ENCODE assay signal across 10 cellular contexts in genomic region chr9:95090871-95091573, GRCh38.
DNase-seq lines count a peak whose midpoint lies in the region; ATAC-seq and TF ChIP-seq lines count a peak whose summit lies in the region.
"Had no signal": no experiment of that assay in that cellular context is flagged by ENCODE, and none has a peak within 500 bp of the region (broad histone marks: within the 10 kb centered on the region; RNA-seq: fewer than 3 reads in every experiment).

No MANE protein-coding gene starts in this region.

- H3K4me1 ChIP-seq in fibroblast of lung (ENCODE audit: control insufficient read depth, extremely low read depth, insufficient read depth, low read length) (peaks cover 47% of the 10 kb centered on the region), neural progenitor cell (peaks cover 26% of the 10 kb centered on the region), upper lobe of right lung (peaks cover 50% of the 10 kb centered on the region)

- peaks cover 19% of the 10 kb centered on the region for H3K36me3 ChIP-seq in fibroblast of lung (ENCODE audit: control insufficient read depth, insufficient read depth, low read length)
- H3K36me3 ChIP-seq in neural progenitor cell: no peaks in the 10 kb centered on the region
- H3K36me3 ChIP-seq in upper lobe of right lung: peaks cover 13% of the 10 kb centered on the region

- H3K4me2 ChIP-seq in fibroblast of lung (ENCODE audit: extremely low read depth, insufficient read depth, low read length) (peak overlapping the region; percentile 54), neural progenitor cell (no peak overlapping the region)

- H2AFZ ChIP-seq in fibroblast of lung (ENCODE audit: low read length) (no peak overlapping the region), neural progenitor cell (replicated peaks) (no peak overlapping the region)

- TF ChIP-seq CTCF in RWPE1 (conservative IDR thresholded peaks at IDR 0.05; ENCODE audit: low read depth) (no peak), fibroblast of lung (conservative IDR thresholded peaks at IDR 0.05 in 1 of 2, IDR thresholded peaks at IDR 0.05 in 1 of 2; ENCODE audit: low read depth in 1 of 2, low read length in 2 of 2) (no peak), neural progenitor cell (IDR thresholded peaks at IDR 0.05) (no peak), upper lobe of right lung (IDR thresholded peaks at IDR 0.05) (no peak)

- no peaks in the 10 kb centered on the region for H4K20me1 ChIP-seq in fibroblast of lung (ENCODE audit: control insufficient read depth, extremely low read depth, insufficient read depth, low read length)
- peaks cover 59% of the 10 kb centered on the region for H4K20me1 ChIP-seq in neural progenitor cell (ENCODE audit: low read depth)

- H3K27me3 Mint-ChIP-seq in neural progenitor cell (ENCODE audit: insufficient read depth, low read depth): peaks cover 22% of the 10 kb centered on the region

- H3K4me3 ChIP-seq in fibroblast of lung (replicated peaks in 1 of 4; ENCODE audit: control extremely low read depth in 1 of 4, insufficient read depth in 1 of 4, low read depth in 3 of 4, low read length in 4 of 4) (no peak overlapping the region), neural progenitor cell (no peak overlapping the region), upper lobe of right lung (no peak overlapping the region)

- DNase-seq in RWPE1 (ENCODE audit: low spot score) (no peak), fibroblast of lung (ENCODE audit: low read depth in 2 of 2) (no peak), neural progenitor cell (ENCODE audit: low spot score) (no peak), upper lobe of right lung (no peak), GM19240 (ENCODE audit: insufficient read length, low spot score) (no peak)
- no peak for DNase-seq in stimulated activated naive CD4-positive, alpha-beta T cell (lab: John Stamatoyannopoulos, UW)
- DNase-seq: activated naive CD4-positive, alpha-beta T cell treated with anti-CD3 and anti-CD28 coated beads, Interleukin-2, amount 10 ng/mL, durations not matched to agents 7 days and 5 days; NCI-H1694 treated with DMSO at 0.1 percent for 48 hours had no signal

- CTCF ChIA-PET in RWPE1 (lab: Yijun Ruan, JAX): interaction anchor here (0.6 to 2.1 kb wide), 2 partner anchors 34 to 265 kb away, joined by 5 to 7 read pairs; no protein-coding TSS in a partner anchor

- H3K9me3 Mint-ChIP-seq in neural progenitor cell: no peaks in the 10 kb centered on the region
- H3K9me3 Mint-ChIP-seq: activated naive CD4-positive, alpha-beta T cell treated with anti-CD3 and anti-CD28 coated beads, Interleukin-2, amount 10 ng/mL, durations not matched to agents 7 days and 5 days had no signal

- H3K79me2 ChIP-seq in fibroblast of lung (ENCODE audit: control insufficient read depth, insufficient read depth, low read length): peaks cover 1% of the 10 kb centered on the region
- no peaks in the 10 kb centered on the region for H3K79me2 ChIP-seq in neural progenitor cell (ENCODE audit: low read depth)

- peaks cover 82% of the 10 kb centered on the region for H3K4me1 Mint-ChIP-seq in neural progenitor cell

- no peaks in the 10 kb centered on the region for H3K27me3 ChIP-seq in fibroblast of lung (ENCODE audit: control insufficient read depth, insufficient read depth, low read length)
- no peaks in the 10 kb centered on the region for H3K27me3 ChIP-seq in neural progenitor cell
- H3K27me3 ChIP-seq in upper lobe of right lung: no peaks in the 10 kb centered on the region

- peak overlapping the region; percentile 95 for H3K27ac Mint-ChIP-seq in neural progenitor cell
- H3K27ac Mint-ChIP-seq: activated naive CD4-positive, alpha-beta T cell treated with anti-CD3 and anti-CD28 coated beads, Interleukin-2, amount 10 ng/mL, durations not matched to agents 7 days and 5 days had no signal

- H3K9ac ChIP-seq in fibroblast of lung (ENCODE audit: insufficient read depth, low read length) (peak overlapping the region; percentile 17), neural progenitor cell (no peak overlapping the region)

- no peaks in the 10 kb centered on the region for H3K9me3 ChIP-seq in fibroblast of lung (ENCODE audit: control insufficient read depth, insufficient read depth, low read depth, low read length)
- no peaks in the 10 kb centered on the region for H3K9me3 ChIP-seq in neural progenitor cell (ENCODE audit: low read depth)
- H3K9me3 ChIP-seq in upper lobe of right lung: no peaks in the 10 kb centered on the region

- peak overlapping the region; percentile 41 for H3K4me3 Mint-ChIP-seq in neural progenitor cell
- H3K4me3 Mint-ChIP-seq: activated naive CD4-positive, alpha-beta T cell treated with anti-CD3 and anti-CD28 coated beads, Interleukin-2, amount 10 ng/mL, durations not matched to agents 7 days and 5 days had no signal

- ATAC-seq in upper lobe of right lung (no peak), HG03095 (IDR thresholded peaks at IDR 0.05; ENCODE audit: unreplicated experiment) (no peak)
- ATAC-seq: activated CD4-positive, CD25-positive, alpha-beta regulatory T cell treated with anti-CD3 and anti-CD28 coated beads, Interleukin-2, amount 50 U/mL, for 24 hours had no signal

- H3K27ac ChIP-seq in RWPE1 (peak overlapping the region; percentile 98), fibroblast of lung (ENCODE audit: insufficient read depth, low read length) (peak overlapping the region; percentile 74), neural progenitor cell (no peak overlapping the region), upper lobe of right lung (peak overlapping the region; percentile 66)

- POLR2A ChIA-PET in RWPE1 (lab: Yijun Ruan, JAX; ENCODE audit: low non-redundant PET): no interaction called here

- intact Hi-C loops in upper lobe of right lung (cut with DNase I): no loop called here

- peaks cover 29% of the 10 kb centered on the region for H3F3A ChIP-seq in neural progenitor cell (ENCODE audit: low read depth)

- peaks cover 28% of the 10 kb centered on the region for H3K36me3 Mint-ChIP-seq in neural progenitor cell
- H3K36me3 Mint-ChIP-seq: activated naive CD4-positive, alpha-beta T cell treated with anti-CD3 and anti-CD28 coated beads, Interleukin-2, amount 10 ng/mL, durations not matched to agents 7 days and 5 days had no signal
